In genomic region chr6:105900120-105900937, GRCh38 we compare ENCODE assay signal across 11 cellular contexts.
A peak's percentile ranks its signal among the peaks of the same experiment; 100 is the strongest.
DNase-seq lines count a peak whose midpoint lies in the region; ATAC-seq and TF ChIP-seq lines count a peak whose summit lies in the region.
"Had no signal": no experiment of that assay in that cellular context is flagged by ENCODE, and none has a peak within 500 bp of the region (broad histone marks: within the 10 kb centered on the region; RNA-seq: fewer than 3 reads in every experiment).

No MANE protein-coding gene starts in this region.

- DNase-seq in CD8-positive, alpha-beta T cell = no peak
- DNase-seq in NB4 (ENCODE audit: low read depth) = peak; percentile 34
- DNase-seq in astrocyte of the spinal cord (ENCODE audit: low read depth, low spot score) = peak; percentile 59
- DNase-seq in anterior cingulate cortex (lab: John Stamatoyannopoulos, UW) = no peak
- no peak for DNase-seq in Ammon's horn (ENCODE audit: low spot score)
- DNase-seq in upper lobe of right lung = no peak
- DNase-seq: pancreas, thyroid gland had no signal

- intact Hi-C loops in CD8-positive, alpha-beta T cell (cut with DNase I, micrococcal nuclease) = no loop called here
- intact Hi-C loops in upper lobe of right lung (cut with DNase I) = no loop called here

- no peak for TF ChIP-seq CTCF in CD8-positive, alpha-beta T cell (IDR thresholded peaks at IDR 0.05)
- TF ChIP-seq CTCF in NB4 (IDR thresholded peaks at IDR 0.05; ENCODE audit: low read depth, low read length) (no peak), astrocyte of the spinal cord (IDR thresholded peaks at IDR 0.05; ENCODE audit: low read depth, low read length) (no peak), upper lobe of right lung (IDR thresholded peaks at IDR 0.05) (no peak)

- H3K4me3 ChIP-seq in CD8-positive, alpha-beta T cell (ENCODE audit: low read depth, low read length) = no peak overlapping the region
- no peak overlapping the region for H3K4me3 ChIP-seq in NB4 (ENCODE audit: low read depth, low read length)
- no peak overlapping the region for H3K4me3 ChIP-seq in astrocyte of the spinal cord (ENCODE audit: low read depth, low read length)
- no peak overlapping the region for H3K4me3 ChIP-seq in mesodermal cell (ENCODE audit: extremely low read depth, insufficient read depth, low read length, poor library complexity, severe bottlenecking)
- H3K4me3 ChIP-seq in upper lobe of right lung = no peak overlapping the region
- H3K4me3 ChIP-seq: pancreas, thyroid gland had no signal

- no peak overlapping the region for H3K27ac ChIP-seq in CD8-positive, alpha-beta T cell (ENCODE audit: low read depth, low read length)
- H3K27ac ChIP-seq in mesodermal cell (ENCODE audit: low read depth, low read length, severe bottlenecking) (peak overlapping the region; percentile 78), upper lobe of right lung (no peak overlapping the region)
- H3K27ac ChIP-seq: HL-60, pancreas, thyroid gland had no signal

- no peaks in the 10 kb centered on the region for H3K9me3 ChIP-seq in CD8-positive, alpha-beta T cell (ENCODE audit: low read length)
- H3K9me3 ChIP-seq in mesodermal cell (ENCODE audit: control insufficient read depth, low read length) (no peaks in the 10 kb centered on the region), upper lobe of right lung (no peaks in the 10 kb centered on the region)
- H3K9me3 ChIP-seq: pancreas, thyroid gland had no signal

- H3K4me1 ChIP-seq in CD8-positive, alpha-beta T cell (ENCODE audit: insufficient read depth, low read length) = no peaks in the 10 kb centered on the region
- peaks cover 40% of the 10 kb centered on the region for H3K4me1 ChIP-seq in mesodermal cell (ENCODE audit: control insufficient read depth, insufficient read depth, low read length, poor library complexity, severe bottlenecking)
- peaks cover 13% of the 10 kb centered on the region for H3K4me1 ChIP-seq in upper lobe of right lung
- H3K4me1 ChIP-seq: thyroid gland had no signal

- WGBS in mesodermal cell (ENCODE audit: insufficient coverage in 2 of 2), 2 experiments = 78 to 82% methylated on average over 11 of the region's 13 CpGs

- no peak for ATAC-seq in CD8-positive, alpha-beta T cell
- no peak for ATAC-seq in HG03135 (IDR thresholded peaks at IDR 0.05; ENCODE audit: unreplicated experiment)
- no peak for ATAC-seq in upper lobe of right lung

- H3K4me3 Mint-ChIP-seq in CD8-positive, alpha-beta T cell = peak overlapping the region; percentile 15

- H3K27me3 Mint-ChIP-seq in CD8-positive, alpha-beta T cell (ENCODE audit: low read depth) = no peaks in the 10 kb centered on the region

- H3K4me1 Mint-ChIP-seq in CD8-positive, alpha-beta T cell (ENCODE audit: low read depth) = peaks cover 8% of the 10 kb centered on the region

- H3K9me3 Mint-ChIP-seq in CD8-positive, alpha-beta T cell = no peaks in the 10 kb centered on the region

- H3K27me3 ChIP-seq in CD8-positive, alpha-beta T cell (ENCODE audit: insufficient read depth, low read length) = no peaks in the 10 kb centered on the region
- no peaks in the 10 kb centered on the region for H3K27me3 ChIP-seq in upper lobe of right lung
- H3K27me3 ChIP-seq: pancreas, thyroid gland had no signal

- no peaks in the 10 kb centered on the region for H3K36me3 Mint-ChIP-seq in CD8-positive, alpha-beta T cell

- no peak for TF ChIP-seq POLR2A in NB4 (IDR thresholded peaks at IDR 0.05; ENCODE audit: extremely low read depth, insufficient read length)

- POLR2A ChIA-PET in CD8-positive, alpha-beta T cell (lab: Charles Lee) = no interaction called here

- in situ Hi-C loops in astrocyte of the spinal cord (cut with HindIII; ENCODE audit: low sequenced_read_pairs) = no loop called here

- no peak overlapping the region for H3K27ac Mint-ChIP-seq in CD8-positive, alpha-beta T cell

- CTCF ChIA-PET in CD8-positive, alpha-beta T cell (lab: Charles Lee) = no interaction called here

- no peaks in the 10 kb centered on the region for H3K36me3 ChIP-seq in CD8-positive, alpha-beta T cell (ENCODE audit: insufficient read depth, low read length)
- no peaks in the 10 kb centered on the region for H3K36me3 ChIP-seq in mesodermal cell (ENCODE audit: control insufficient read depth, insufficient read depth, low read length)
- no peaks in the 10 kb centered on the region for H3K36me3 ChIP-seq in upper lobe of right lung
- H3K36me3 ChIP-seq: pancreas, thyroid gland had no signal

Comparison
In these comparisons a context has a peak if more than half of its experiments do, and no peak if none do; other contexts are left out.
1. DNase-seq: peak in NB4 (single experiment) and astrocyte of the spinal cord (single experiment); none in CD8-positive, alpha-beta T cell (0 of 7), anterior cingulate cortex (0 of 58), Ammon's horn (single experiment) and upper lobe of right lung (single experiment).